7 cellular contexts compared by ENCODE assay signal in the genomic region with DNA sequence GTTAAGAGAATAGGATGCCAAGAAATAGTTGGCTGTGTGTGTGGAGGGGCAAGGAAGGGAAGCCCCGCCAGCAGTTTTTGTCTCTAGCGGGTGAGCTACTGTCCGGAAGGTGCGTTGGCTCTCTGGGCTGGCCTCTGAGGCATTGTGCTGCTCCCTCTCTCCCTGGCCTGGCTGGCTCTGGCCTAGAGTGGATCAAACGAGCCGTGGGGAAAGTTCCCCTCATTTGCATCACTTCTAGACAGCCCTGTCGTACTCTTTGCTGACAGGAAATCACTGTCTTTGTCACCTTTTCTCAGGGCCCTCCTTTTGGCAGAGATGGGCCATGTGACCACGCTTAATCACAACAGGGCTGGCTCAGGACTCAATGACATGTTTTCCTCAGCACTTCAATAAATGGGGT.
DNase-seq lines count a peak whose midpoint lies in the region; ATAC-seq and TF ChIP-seq lines count a peak whose summit lies in the region.

No MANE protein-coding gene starts in this region.

- no peaks in the 10 kb centered on the region for H3K27me3 Mint-ChIP-seq in memory B cell
- H3K27me3 Mint-ChIP-seq in CD14-positive monocyte (ENCODE audit: low read depth in 3 of 3) = peaks cover 0 to 1% (median 1%) of the 10 kb centered on the region in 3 donors

- 88% methylated on average over 8 of the region's 8 CpGs for WGBS in thymus

- peak; percentile 55 for ATAC-seq in GM19468 (IDR thresholded peaks at IDR 0.05; ENCODE audit: extremely low read depth, unreplicated experiment)
- peak; percentile 72 for ATAC-seq in HG03469 (IDR thresholded peaks at IDR 0.05; ENCODE audit: unreplicated experiment)
- peak; percentile 93 for ATAC-seq in memory B cell (ENCODE audit: low read depth)

- H3K4me1 ChIP-seq in thymus (ENCODE audit: control insufficient read depth, insufficient read depth, low read length) = no peaks in the 10 kb centered on the region

- no peak overlapping the region for H3K4me3 Mint-ChIP-seq in memory B cell
- no peak overlapping the region for H3K4me3 Mint-ChIP-seq in CD14-positive monocyte

- H3K36me3 Mint-ChIP-seq in memory B cell (no peaks in the 10 kb centered on the region), CD14-positive monocyte (no peaks in the 10 kb centered on the region)

- H3K4me3 ChIP-seq in thymus (ENCODE audit: low read length) = no peak overlapping the region

- peak overlapping the region; percentile 88 for H3K27ac Mint-ChIP-seq in memory B cell
- H3K27ac Mint-ChIP-seq in CD14-positive monocyte = no peak overlapping the region

- no peaks in the 10 kb centered on the region for H3K36me3 ChIP-seq in thymus (ENCODE audit: control insufficient read depth, insufficient read depth)

- DNase-seq in caudate nucleus (lab: John Stamatoyannopoulos, UW) (peak in 44 of 61 donors; percentile 12 to 76 (median 44)), memory B cell (ENCODE audit: low spot score in 2 of 2) (peak; percentile 17 to 20), GDM1 (lab: John Stamatoyannopoulos, UW) (no peak), CD14-positive monocyte (ENCODE audit: low spot score) (no peak)

- peaks cover 4% of the 10 kb centered on the region for H3K9me3 Mint-ChIP-seq in memory B cell
- H3K9me3 Mint-ChIP-seq in CD14-positive monocyte = no peaks in the 10 kb centered on the region

- H3K4me1 Mint-ChIP-seq in memory B cell = peaks cover 18% of the 10 kb centered on the region
- peaks cover 2% of the 10 kb centered on the region for H3K4me1 Mint-ChIP-seq in CD14-positive monocyte

- H3K9me3 ChIP-seq in thymus (ENCODE audit: control insufficient read depth) = no peaks in the 10 kb centered on the region

- intact Hi-C loops in CD14-positive monocyte (cut with micrococcal nuclease) = no loop called here

- TF ChIP-seq CTCF in CD14-positive monocyte (IDR thresholded peaks at IDR 0.05) = no peak

- H3K27ac ChIP-seq in caudate nucleus (ENCODE audit: low read depth, low read length) = peak overlapping the region; percentile 94
- peak overlapping the region; percentile 3 for H3K27ac ChIP-seq in thymus (ENCODE audit: low read depth)

- no peaks in the 10 kb centered on the region for H3K27me3 ChIP-seq in thymus (ENCODE audit: control insufficient read depth, insufficient read depth)

Comparison
In these comparisons a context has a peak if more than half of its experiments do, and no peak if none do; other contexts are left out.
1. DNase-seq: peak in caudate nucleus (44 of 61) and memory B cell (2 of 2); none in GDM1 (single experiment) and CD14-positive monocyte (single experiment).
2. Peak in every context shown above with its lines, with median percentiles within 50 percentile points of each other: ATAC-seq.